Comparison of ENCODE assay signal across 9 cellular contexts in genomic region chr11:118622376-118623290, GRCh38. TPM values are rescaled to one million over a fixed set of nuclear protein-coding genes. Genes with fewer than 3 reads are reported as not detected.
DNase-seq lines count a peak whose midpoint lies in the region; ATAC-seq and TF ChIP-seq lines count a peak whose summit lies in the region.
"Had no signal": no experiment of that assay in that cellular context is flagged by ENCODE, and none has a peak within 500 bp of the region (broad histone marks: within the 10 kb centered on the region; RNA-seq: fewer than 3 reads in every experiment).

No MANE protein-coding gene starts in this region.

- no peaks in the 10 kb centered on the region for H3K9me3 ChIP-seq in SK-N-MC (ENCODE audit: low read depth, low read length)

- H3K36me3 ChIP-seq in SK-N-MC (ENCODE audit: insufficient read depth, low read length) (peaks cover 15% of the 10 kb centered on the region; the same call in 1 of the 2 replicates), rectal smooth muscle tissue (ENCODE audit: control insufficient read depth, insufficient read depth, low read length) (no peaks in the 10 kb centered on the region)

- H3K4me1 Mint-ChIP-seq in glutamatergic neuron (ENCODE audit: low read depth, unreplicated experiment), result peaks cover 6% of the 10 kb centered on the region
- peaks cover 0 to 10% of the 10 kb centered on the region in 2 donors for H3K4me1 Mint-ChIP-seq in natural killer cell treated with Interleukin-12 subunit alpha and Interleukin-12 subunit beta and Interleukin-15 and Interleukin-18, amount 100 ng/mL, for 72 hours (ENCODE audit: low read depth in 2 of 2)

- peak overlapping the region; percentile 93 for H3K4me3 ChIP-seq in SK-N-MC
- peak overlapping the region; percentile 34 for H3K4me3 ChIP-seq in rectal smooth muscle tissue (ENCODE audit: low read length)

- H3K27me3 ChIP-seq in rectal smooth muscle tissue (ENCODE audit: control insufficient read depth, insufficient read depth, low read length), result no peaks in the 10 kb centered on the region

- TF ChIP-seq CTCF in glutamatergic neuron (IDR thresholded peaks at IDR 0.05; ENCODE audit: partially characterized antibody, unreplicated experiment), result no peak

- H3K36me3 Mint-ChIP-seq in glutamatergic neuron (ENCODE audit: unreplicated experiment), result no peaks in the 10 kb centered on the region
- no peaks in the 10 kb centered on the region for H3K36me3 Mint-ChIP-seq in natural killer cell treated with Interleukin-12 subunit alpha and Interleukin-12 subunit beta and Interleukin-15 and Interleukin-18, amount 100 ng/mL, for 72 hours

- peak; percentile 47 to 61 for DNase-seq in NCI-H524 (lab: John Stamatoyannopoulos, UW)
- DNase-seq in NCI-H524 treated with DMSO at 0.1 percent for 48 hours (lab: John Stamatoyannopoulos, UW), result no peak
- DNase-seq in SK-N-MC (ENCODE audit: low read depth, low spot score), result no peak
- DNase-seq in glutamatergic neuron, result no peak
- no peak for DNase-seq in natural killer cell treated with Interleukin-12 subunit alpha and Interleukin-12 subunit beta and Interleukin-15 and Interleukin-18, amount 100 ng/mL, for 72 hours (ENCODE audit: low spot score)
- no peak for DNase-seq in activated CD8-positive, alpha-beta memory T cell treated with anti-CD3 and anti-CD28 coated beads for 24 hours
- DNase-seq: CD4-positive, CD25-positive, alpha-beta regulatory T cell had no signal

- H3K9ac ChIP-seq in SK-N-MC (ENCODE audit: insufficient read length) (peak overlapping the region; percentile 74), rectal smooth muscle tissue (ENCODE audit: low read length) (peak overlapping the region; percentile 3)

- peak overlapping the region; percentile 93 for H3K4me3 Mint-ChIP-seq in glutamatergic neuron (ENCODE audit: unreplicated experiment)
- no peak overlapping the region for H3K4me3 Mint-ChIP-seq in natural killer cell treated with Interleukin-12 subunit alpha and Interleukin-12 subunit beta and Interleukin-15 and Interleukin-18, amount 100 ng/mL, for 72 hours

- H3K27ac ChIP-seq in SK-N-MC (peak overlapping the region; percentile 37; the same call in 1 of the 2 replicates), rectal smooth muscle tissue (ENCODE audit: low read depth, low read length) (peak overlapping the region; percentile 77)

- H3K27ac Mint-ChIP-seq in glutamatergic neuron (ENCODE audit: unreplicated experiment), result peak overlapping the region; percentile 22
- no peak overlapping the region for H3K27ac Mint-ChIP-seq in natural killer cell treated with Interleukin-12 subunit alpha and Interleukin-12 subunit beta and Interleukin-15 and Interleukin-18, amount 100 ng/mL, for 72 hours
- H3K27ac Mint-ChIP-seq: CD4-positive, CD25-positive, alpha-beta regulatory T cell had no signal

- no peaks in the 10 kb centered on the region for H3K9me3 Mint-ChIP-seq in glutamatergic neuron (ENCODE audit: unreplicated experiment)
- H3K9me3 Mint-ChIP-seq in natural killer cell treated with Interleukin-12 subunit alpha and Interleukin-12 subunit beta and Interleukin-15 and Interleukin-18, amount 100 ng/mL, for 72 hours, result no peaks in the 10 kb centered on the region
- H3K9me3 Mint-ChIP-seq: CD4-positive, CD25-positive, alpha-beta regulatory T cell had no signal

- peaks cover 8% of the 10 kb centered on the region for H3K27me3 Mint-ChIP-seq in glutamatergic neuron (ENCODE audit: unreplicated experiment)
- peaks cover 0 to 11% of the 10 kb centered on the region in 2 donors for H3K27me3 Mint-ChIP-seq in natural killer cell treated with Interleukin-12 subunit alpha and Interleukin-12 subunit beta and Interleukin-15 and Interleukin-18, amount 100 ng/mL, for 72 hours

- H3K4me1 ChIP-seq in rectal smooth muscle tissue (ENCODE audit: control insufficient read depth, insufficient read depth, low read length), result peaks cover 43% of the 10 kb centered on the region

- no peak for ATAC-seq in natural killer cell treated with Interleukin-12 subunit alpha and Interleukin-12 subunit beta and Interleukin-15 and Interleukin-18, amount 100 ng/mL, for 72 hours
- no peak for ATAC-seq in HG02588 (IDR thresholded peaks at IDR 0.05; ENCODE audit: unreplicated experiment)

RNA-seq across cellular contexts. Expression of gene PHLDB1, which starts 15.2 kb away (rescaled TPM):
- total RNA-seq in glutamatergic neuron (ENCODE audit: unreplicated experiment), result 78.4 TPM
- 1 to 10 TPM in 1 of 2 donors, under 1 TPM in 1; 0.98 to 2.6 TPM for total RNA-seq in natural killer cell treated with Interleukin-12 subunit alpha and Interleukin-12 subunit beta and Interleukin-15 and Interleukin-18, amount 100 ng/mL, for 72 hours

RNA-seq across cellular contexts. Expression of gene ARCN1, which starts 50.4 kb away (rescaled TPM):
- 118 TPM for total RNA-seq in glutamatergic neuron (ENCODE audit: unreplicated experiment)
- total RNA-seq in natural killer cell treated with Interleukin-12 subunit alpha and Interleukin-12 subunit beta and Interleukin-15 and Interleukin-18, amount 100 ng/mL, for 72 hours, result 100 to 1,000 TPM; 152 to 212 TPM

RNA-seq across cellular contexts. Expression of gene TREH, which starts 56.8 kb away (rescaled TPM):
- not detected for total RNA-seq in glutamatergic neuron (ENCODE audit: unreplicated experiment)
- not detected for total RNA-seq in natural killer cell treated with Interleukin-12 subunit alpha and Interleukin-12 subunit beta and Interleukin-15 and Interleukin-18, amount 100 ng/mL, for 72 hours
- total RNA-seq: CD4-positive, CD25-positive, alpha-beta regulatory T cell had no signal

RNA-seq across cellular contexts. Expression of gene IFT46, which starts 56.9 kb away (rescaled TPM):
- 21.1 TPM for total RNA-seq in glutamatergic neuron (ENCODE audit: unreplicated experiment)
- total RNA-seq in natural killer cell treated with Interleukin-12 subunit alpha and Interleukin-12 subunit beta and Interleukin-15 and Interleukin-18, amount 100 ng/mL, for 72 hours, result 10 to 100 TPM; 12.1 to 13.2 TPM

Comparison
In these comparisons a context has a peak if more than half of its experiments do, and no peak if none do; other contexts are left out.
1. DNase-seq: peak in NCI-H524 (2 of 2); none in NCI-H524 treated with DMSO at 0.1 percent for 48 hours (single experiment), SK-N-MC (single experiment), glutamatergic neuron (single experiment), natural killer cell treated with Interleukin-12 subunit alpha and Interleukin-12 subunit beta and Interleukin-15 and Interleukin-18, amount 100 ng/mL, for 72 hours (single experiment) and activated CD8-positive, alpha-beta memory T cell treated with anti-CD3 and anti-CD28 coated beads for 24 hours (single experiment).
2. RNA of gene PHLDB1, which starts 15.2 kb away (total RNA-seq): 78.4 TPM in glutamatergic neuron (single experiment); 0.98 to 2.6 TPM in natural killer cell treated with Interleukin-12 subunit alpha and Interleukin-12 subunit beta and Interleukin-15 and Interleukin-18, amount 100 ng/mL, for 72 hours; every median in the first group is over 10 times any median in the second.